Comparison of ENCODE assay signal across 29 cellular contexts in the genomic region with DNA sequence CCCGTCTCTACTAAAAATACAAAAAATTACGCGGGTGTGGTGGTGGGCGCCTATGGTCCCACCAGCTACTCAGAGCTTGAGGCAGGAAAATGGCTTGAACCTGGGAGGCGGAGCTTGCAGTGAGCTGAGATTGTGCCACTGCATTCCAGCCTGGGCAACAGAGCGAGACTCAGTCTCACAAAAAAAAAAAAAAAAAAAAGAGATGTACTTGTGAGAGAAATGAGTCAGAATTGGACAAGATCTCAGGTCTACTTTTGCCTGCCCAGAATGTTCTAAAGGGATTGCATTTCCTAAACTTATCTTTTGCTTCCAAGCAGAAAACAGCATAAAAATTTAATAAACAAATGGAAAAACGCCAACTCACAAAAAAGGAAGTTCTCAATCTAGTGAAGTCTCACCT.
"Had no signal": no experiment of that assay in that cellular context is flagged by ENCODE, and none has a peak within 500 bp of the region (broad histone marks: within the 10 kb centered on the region; RNA-seq: fewer than 3 reads in every experiment).

No MANE protein-coding gene starts in this region.

- H3K4me3 ChIP-seq: left ventricle myocardium inferior, lung, neural progenitor cell, psoas muscle, right atrium auricular region, right lobe of liver, skin epidermis, stomach, testis, thyroid gland, transverse colon, upper lobe of left lung, vagina had no signal

- H3K27ac ChIP-seq: left ventricle myocardium inferior, neural progenitor cell, neutrophil, parathyroid adenoma, psoas muscle, right atrium auricular region, right lobe of liver, skin epidermis, stomach, testis, thyroid gland, transverse colon, upper lobe of left lung, vagina had no signal

- H3K4me1 ChIP-seq: left ventricle myocardium inferior, parathyroid adenoma, psoas muscle, right atrium auricular region, right lobe of liver, stomach, testis, thyroid gland, transverse colon, upper lobe of left lung, vagina had no signal

- DNase-seq: hypothalamus; immature natural killer cell; kidney; left ventricle myocardium inferior; mesendoderm; naive B cell; natural killer cell; nephron progenitor cell; occipital lobe; psoas muscle; right lobe of liver; stimulated activated CD4-positive, alpha-beta T cell treated with anti-CD3 and anti-CD28 coated beads, Interleukin-12 subunit alpha, Interleukin-12 subunit beta, amount 100 ng/mL, for 4 hours; stimulated activated CD4-positive, alpha-beta T cell treated with anti-CD3 and anti-CD28 coated beads, Interleukin-15, amount 100 ng/mL, for 24 hours; stimulated activated CD4-positive, alpha-beta T cell treated with anti-CD3 and anti-CD28 coated beads, Interleukin-2, amount 100 ng/mL, for 24 hours; stimulated activated CD4-positive, alpha-beta T cell treated with anti-CD3 and anti-CD28 coated beads, Interleukin-4, amount 100 ng/mL, for 1 hour; stimulated activated naive B cell treated with anti-CD40 and anti-IgM and Interleukin-4, amounts not matched to agents 10 μg/mL and 1 μg/mL and 100 μg/mL, for 72 hours; stimulated activated naive CD8-positive, alpha-beta T cell treated with anti-CD3 and anti-CD28 coated beads, Interleukin-15, Interleukin-2, amounts not matched to agents 100 U/mL and 50 U/mL, for 24 hours; stomach; testis; thyroid gland; transverse colon; upper lobe of left lung had no signal

- H3K9me3 ChIP-seq: left ventricle myocardium inferior, neutrophil, psoas muscle, right atrium auricular region, right lobe of liver, stomach, testis, thyroid gland, transverse colon, upper lobe of left lung, vagina had no signal

- H3K36me3 ChIP-seq: left ventricle myocardium inferior, neural progenitor cell, neutrophil, right atrium auricular region, right lobe of liver, stomach, thyroid gland, transverse colon, upper lobe of left lung, vagina had no signal

- H3K27me3 ChIP-seq: neural progenitor cell, neutrophil, right atrium auricular region, right lobe of liver, stomach, testis, thyroid gland, transverse colon, upper lobe of left lung, vagina had no signal

- ATAC-seq: natural killer cell; psoas muscle; right lobe of liver; stimulated activated naive B cell treated with anti-CD40 and anti-IgM and Interleukin-4, amounts not matched to agents 10 μg/mL and 1 μg/mL and 100 μg/mL, for 72 hours; stimulated activated naive CD8-positive, alpha-beta T cell treated with anti-CD3 and anti-CD28 coated beads, Interleukin-15, Interleukin-2, amounts not matched to agents 100 U/mL and 50 U/mL, for 24 hours had no signal
